In the genomic region with DNA sequence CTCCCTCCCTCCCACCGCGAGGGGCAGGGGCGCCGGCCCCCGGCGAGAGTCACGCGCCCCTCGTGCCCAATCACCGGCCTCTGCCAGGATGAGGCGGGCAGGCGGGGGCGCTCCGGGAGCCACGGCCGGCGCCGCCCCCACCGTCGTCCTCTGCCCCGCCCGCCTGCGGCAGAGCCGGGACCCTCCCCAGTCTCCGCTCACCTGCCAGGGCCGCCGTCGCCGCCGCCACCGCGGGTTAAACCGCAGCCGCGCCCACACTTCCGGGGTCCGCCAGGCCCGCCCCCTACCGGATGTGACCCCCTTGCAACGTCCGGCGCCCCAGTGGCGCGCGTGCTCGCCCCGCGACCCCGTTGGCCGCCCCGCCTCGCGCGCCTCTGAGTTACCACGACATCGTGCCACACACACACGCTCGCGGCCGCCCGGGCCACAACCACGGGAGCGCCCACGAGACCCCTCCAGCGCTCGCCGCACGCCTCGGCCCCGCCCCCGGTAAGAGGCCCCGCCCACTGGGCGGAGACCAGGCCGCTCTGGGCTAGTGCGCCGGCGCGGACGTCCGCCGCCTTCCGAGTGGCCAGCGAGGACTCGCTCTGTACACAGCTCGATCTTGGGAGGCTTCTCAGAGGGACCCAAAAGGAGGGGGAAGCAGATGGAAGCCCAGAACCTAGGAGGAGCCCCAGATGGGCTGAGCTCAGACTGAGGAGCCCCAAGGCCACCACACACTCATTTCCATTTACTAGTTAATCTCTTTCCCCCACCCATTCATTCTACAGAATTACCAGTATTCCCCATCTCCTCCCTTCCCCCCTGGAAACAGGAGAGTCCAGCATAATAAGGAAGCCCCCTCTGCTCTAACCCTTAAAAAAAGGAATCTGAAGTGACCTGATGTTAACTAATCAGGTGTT, we compare ENCODE assay signal across 1 cellular context.
TF ChIP-seq lines count a peak whose summit lies in the region.

VPS37C (minus strand) TSS at position 237 of the 902 bp plus-strand sequence. CDS start 22,597 bp downstream, outside the sequence.

TF ChIP-seq in SK-N-SH, 30 proteins besides CTCF, POLR2A, EP300 and RAD21 (continued from another document):
- no peak for TF ChIP-seq RCOR1 (IDR thresholded peaks at IDR 0.05; ENCODE audit: low read length)
- no peak for TF ChIP-seq ZBTB33 (IDR thresholded peaks at IDR 0.05; ENCODE audit: borderline replicate concordance, low read depth)
